1 cellular context compared by ENCODE assay signal in genomic region chr16:87178977-87179376, GRCh38.
TF ChIP-seq lines count a peak whose summit lies in the region.

No MANE protein-coding gene starts in this region.

TF ChIP-seq in HepG2, 621 proteins besides CTCF, POLR2A, EP300 and RAD21 (continued from another document):
- TF ChIP-seq ZBTB33 (CRISPR knock-in tag; IDR thresholded peaks at IDR 0.05) (no peak), HCFC1 (IDR thresholded peaks at IDR 0.05; ENCODE audit: low read depth, low read length) (no peak), RORA (CRISPR knock-in tag; IDR thresholded peaks at IDR 0.05) (no peak), PBX3 (CRISPR knock-in tag; IDR thresholded peaks at IDR 0.05; ENCODE audit: borderline replicate concordance) (no peak), RBM22 (optimal IDR thresholded peaks at IDR 0.05; ENCODE audit: low read length) (no peak), GATAD1 (CRISPR knock-in tag; IDR thresholded peaks at IDR 0.05) (no peak), ZNF576 (CRISPR knock-in tag; IDR thresholded peaks at IDR 0.05) (no peak), ATF5 (CRISPR knock-in tag; IDR thresholded peaks at IDR 0.05; ENCODE audit: low read depth) (no peak), TOE1 (CRISPR knock-in tag; IDR thresholded peaks at IDR 0.05) (no peak)
